Comparison of ENCODE assay signal across 1 cellular context in the genomic region with DNA sequence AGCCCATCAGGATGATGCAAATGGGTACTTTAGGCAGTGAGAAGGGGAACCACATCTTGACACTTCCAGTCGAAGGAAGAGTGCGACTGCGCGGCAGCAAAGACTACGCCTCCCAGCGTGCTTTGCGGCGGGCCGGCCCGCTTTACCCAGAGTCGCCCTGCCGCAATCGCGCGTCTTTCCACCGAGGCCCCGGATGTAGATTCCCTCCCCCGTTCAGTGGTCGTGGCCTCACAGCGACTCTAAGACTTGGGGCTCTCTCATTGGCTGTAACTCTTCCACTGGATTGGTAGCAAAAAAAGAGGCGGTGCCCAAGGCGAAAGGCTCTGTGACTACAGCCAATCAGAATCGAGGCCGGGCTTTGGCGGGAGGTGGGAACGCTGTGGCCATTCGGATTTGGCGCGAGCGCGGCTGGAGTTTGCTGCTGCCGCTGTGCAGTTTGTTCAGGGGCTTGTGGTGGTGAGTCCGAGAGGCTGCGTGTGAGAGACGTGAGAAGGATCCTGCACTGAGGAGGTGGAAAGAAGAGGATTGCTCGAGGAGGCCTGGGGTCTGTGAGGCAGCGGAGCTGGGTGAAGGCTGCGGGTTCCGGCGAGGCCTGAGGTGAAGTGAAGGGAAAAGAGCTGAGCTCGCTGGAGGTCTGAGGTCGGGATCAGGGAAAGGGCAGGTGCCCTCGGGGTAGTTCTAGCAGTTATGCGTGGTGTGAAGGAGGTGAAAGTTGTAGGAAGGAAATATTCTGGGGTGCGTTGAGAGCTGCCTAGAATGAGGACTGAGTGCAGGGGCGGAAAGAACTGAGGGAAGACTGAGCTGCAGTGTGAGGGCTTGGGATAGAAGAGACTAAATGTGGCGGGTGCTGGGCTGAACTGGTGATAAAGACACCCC.
A peak's percentile ranks its signal among the peaks of the same experiment; 100 is the strongest.
TF ChIP-seq lines count a peak whose summit lies in the region.

CDC6 (plus strand) TSS at position 386 of the 876 bp plus-strand sequence. CDS start 1,542 bp downstream, outside the sequence.

TF ChIP-seq in HEK293, 187 proteins besides CTCF, POLR2A, EP300 and RAD21 (continued from another document and continues in another):
- TF ChIP-seq ZNF629 (tag by site-specific recombination; IDR thresholded peaks at IDR 0.05) (peak; percentile 79), ZNF558 (tag by site-specific recombination; IDR thresholded peaks at IDR 0.05) (no peak), ZNF10 (tag by site-specific recombination; IDR thresholded peaks at IDR 0.05) (no peak), ZNF391 (tag by site-specific recombination; IDR thresholded peaks at IDR 0.05; ENCODE audit: borderline replicate concordance, low read depth) (peak; percentile 98), SCRT2 (tag by site-specific recombination; IDR thresholded peaks at IDR 0.05) (no peak; the same call in 1 of the 2 replicates), ZNF571 (tag by site-specific recombination; IDR thresholded peaks at IDR 0.05) (no peak), ZNF600 (tag by site-specific recombination; IDR thresholded peaks at IDR 0.05) (peak; percentile 87), ZNF423 (tag by site-specific recombination; IDR thresholded peaks at IDR 0.05) (no peak), YY1 (tag by site-specific recombination; IDR thresholded peaks at IDR 0.05) (no peak; the same call in 1 of the 2 replicates), YY2 (tag by site-specific recombination; IDR thresholded peaks at IDR 0.05) (peak; percentile 45; the same call in 1 of the 2 replicates), ZSCAN23 (tag by site-specific recombination; IDR thresholded peaks at IDR 0.05) (peak; percentile 77; the same call in 1 of the 2 replicates), ZNF626 (tag by site-specific recombination; IDR thresholded peaks at IDR 0.05) (no peak), KLF17 (tag by site-specific recombination; IDR thresholded peaks at IDR 0.05) (peak; percentile 94), ZNF48 (tag by site-specific recombination; IDR thresholded peaks at IDR 0.05) (no peak), ZNF664 (tag by site-specific recombination; IDR thresholded peaks at IDR 0.05) (no peak), ZFP3 (tag by site-specific recombination; IDR thresholded peaks at IDR 0.05; ENCODE audit: low read depth) (no peak; the same call in 1 of the 2 replicates), ZSCAN5A (tag by site-specific recombination; IDR thresholded peaks at IDR 0.05) (peak; percentile 54; the same call in 1 of the 2 replicates), ZNF148 (tag by site-specific recombination; IDR thresholded peaks at IDR 0.05; ENCODE audit: borderline replicate concordance) (0 out of 2 replicates have a peak, but pooled peaks have one; percentile 72), ZNF311 (tag by site-specific recombination; IDR thresholded peaks at IDR 0.05; ENCODE audit: borderline replicate concordance) (no peak), ZNF580 (tag by site-specific recombination; IDR thresholded peaks at IDR 0.05) (no peak), ZNF18 (tag by site-specific recombination; IDR thresholded peaks at IDR 0.05) (0 out of 2 replicates have a peak, but pooled peaks have one; percentile 81), ZNF623 (tag by site-specific recombination; IDR thresholded peaks at IDR 0.05) (peak; percentile 50), GLI2 (tag by site-specific recombination; IDR thresholded peaks at IDR 0.05; ENCODE audit: borderline replicate concordance, low read depth) (no peak), ZNF514 (tag by site-specific recombination; IDR thresholded peaks at IDR 0.05) (no peak), ZNF138 (tag by site-specific recombination; IDR thresholded peaks at IDR 0.05; ENCODE audit: borderline replicate concordance) (no peak), KLF16 (tag by site-specific recombination; IDR thresholded peaks at IDR 0.05) (peak; percentile 84), KLF7 (tag by site-specific recombination; IDR thresholded peaks at IDR 0.05; ENCODE audit: borderline replicate concordance) (no peak; the same call in 1 of the 2 replicates), GLI4 (tag by site-specific recombination; IDR thresholded peaks at IDR 0.05) (peak; percentile 94), ZNF169 (tag by site-specific recombination; IDR thresholded peaks at IDR 0.05) (no peak), ZNF560 (tag by site-specific recombination; IDR thresholded peaks at IDR 0.05; ENCODE audit: borderline replicate concordance) (no peak), ZIC2 (tag by site-specific recombination; IDR thresholded peaks at IDR 0.05) (peak; percentile 83), ZNF776 (tag by site-specific recombination; IDR thresholded peaks at IDR 0.05; ENCODE audit: borderline replicate concordance) (no peak), ZNF837 (tag by site-specific recombination; IDR thresholded peaks at IDR 0.05) (no peak), ZNF202 (tag by site-specific recombination; IDR thresholded peaks at IDR 0.05; ENCODE audit: borderline replicate concordance) (no peak), BCL6B (tag by site-specific recombination; IDR thresholded peaks at IDR 0.05) (no peak), ZNF211 (tag by site-specific recombination; IDR thresholded peaks at IDR 0.05; ENCODE audit: low read depth) (no peak), ZFP41 (tag by site-specific recombination; IDR thresholded peaks at IDR 0.05; ENCODE audit: borderline replicate concordance) (no peak), ZNF404 (tag by site-specific recombination; IDR thresholded peaks at IDR 0.05) (no peak), ZNF366 (tag by site-specific recombination; conservative IDR thresholded peaks at IDR 0.05) (peak; percentile 65), ZNF561 (tag by site-specific recombination; IDR thresholded peaks at IDR 0.05; ENCODE audit: borderline replicate concordance) (no peak), ZFP69B (tag by site-specific recombination; IDR thresholded peaks at IDR 0.05) (peak; percentile 61; the same call in 1 of the 2 replicates), ZNF830 (tag by site-specific recombination; IDR thresholded peaks at IDR 0.05; ENCODE audit: low read depth) (no peak), ZNF121 (tag by site-specific recombination; IDR thresholded peaks at IDR 0.05) (no peak), ZNF132 (tag by site-specific recombination; IDR thresholded peaks at IDR 0.05; ENCODE audit: borderline replicate concordance) (no peak)
- TF ChIP-seq, protein P1, sequence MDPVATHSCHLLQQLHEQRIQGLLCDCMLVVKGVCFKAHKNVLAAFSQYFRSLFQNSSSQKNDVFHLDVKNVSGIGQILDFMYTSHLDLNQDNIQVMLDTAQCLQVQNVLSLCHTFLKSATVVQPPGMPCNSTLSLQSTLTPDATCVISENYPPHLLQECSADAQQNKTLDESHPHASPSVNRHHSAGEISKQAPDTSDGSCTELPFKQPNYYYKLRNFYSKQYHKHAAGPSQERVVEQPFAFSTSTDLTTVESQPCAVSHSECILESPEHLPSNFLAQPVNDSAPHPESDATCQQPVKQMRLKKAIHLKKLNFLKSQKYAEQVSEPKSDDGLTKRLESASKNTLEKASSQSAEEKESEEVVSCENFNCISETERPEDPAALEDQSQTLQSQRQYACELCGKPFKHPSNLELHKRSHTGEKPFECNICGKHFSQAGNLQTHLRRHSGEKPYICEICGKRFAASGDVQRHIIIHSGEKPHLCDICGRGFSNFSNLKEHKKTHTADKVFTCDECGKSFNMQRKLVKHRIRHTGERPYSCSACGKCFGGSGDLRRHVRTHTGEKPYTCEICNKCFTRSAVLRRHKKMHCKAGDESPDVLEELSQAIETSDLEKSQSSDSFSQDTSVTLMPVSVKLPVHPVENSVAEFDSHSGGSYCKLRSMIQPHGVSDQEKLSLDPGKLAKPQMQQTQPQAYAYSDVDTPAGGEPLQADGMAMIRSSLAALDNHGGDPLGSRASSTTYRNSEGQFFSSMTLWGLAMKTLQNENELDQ (tag by site-specific recombination; IDR thresholded peaks at IDR 0.05; ENCODE audit: low read depth) = no peak
- TF ChIP-seq, protein P2, sequence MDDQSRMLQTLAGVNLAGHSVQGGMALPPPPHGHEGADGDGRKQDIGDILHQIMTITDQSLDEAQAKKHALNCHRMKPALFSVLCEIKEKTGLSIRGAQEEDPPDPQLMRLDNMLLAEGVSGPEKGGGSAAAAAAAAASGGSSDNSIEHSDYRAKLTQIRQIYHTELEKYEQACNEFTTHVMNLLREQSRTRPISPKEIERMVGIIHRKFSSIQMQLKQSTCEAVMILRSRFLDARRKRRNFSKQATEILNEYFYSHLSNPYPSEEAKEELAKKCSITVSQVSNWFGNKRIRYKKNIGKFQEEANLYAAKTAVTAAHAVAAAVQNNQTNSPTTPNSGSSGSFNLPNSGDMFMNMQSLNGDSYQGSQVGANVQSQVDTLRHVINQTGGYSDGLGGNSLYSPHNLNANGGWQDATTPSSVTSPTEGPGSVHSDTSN (CRISPR knock-in tag; IDR thresholded peaks at IDR 0.05) = no peak; the same call in 1 of the 2 replicates
- TF ChIP-seq, protein P3, sequence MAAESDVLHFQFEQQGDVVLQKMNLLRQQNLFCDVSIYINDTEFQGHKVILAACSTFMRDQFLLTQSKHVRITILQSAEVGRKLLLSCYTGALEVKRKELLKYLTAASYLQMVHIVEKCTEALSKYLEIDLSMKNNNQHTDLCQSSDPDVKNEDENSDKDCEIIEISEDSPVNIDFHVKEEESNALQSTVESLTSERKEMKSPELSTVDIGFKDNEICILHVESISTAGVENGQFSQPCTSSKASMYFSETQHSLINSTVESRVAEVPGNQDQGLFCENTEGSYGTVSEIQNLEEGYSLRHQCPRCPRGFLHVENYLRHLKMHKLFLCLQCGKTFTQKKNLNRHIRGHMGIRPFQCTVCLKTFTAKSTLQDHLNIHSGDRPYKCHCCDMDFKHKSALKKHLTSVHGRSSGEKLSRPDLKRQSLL (tag by site-specific recombination; IDR thresholded peaks at IDR 0.05) = no peak
- TF ChIP-seq, protein P4, sequence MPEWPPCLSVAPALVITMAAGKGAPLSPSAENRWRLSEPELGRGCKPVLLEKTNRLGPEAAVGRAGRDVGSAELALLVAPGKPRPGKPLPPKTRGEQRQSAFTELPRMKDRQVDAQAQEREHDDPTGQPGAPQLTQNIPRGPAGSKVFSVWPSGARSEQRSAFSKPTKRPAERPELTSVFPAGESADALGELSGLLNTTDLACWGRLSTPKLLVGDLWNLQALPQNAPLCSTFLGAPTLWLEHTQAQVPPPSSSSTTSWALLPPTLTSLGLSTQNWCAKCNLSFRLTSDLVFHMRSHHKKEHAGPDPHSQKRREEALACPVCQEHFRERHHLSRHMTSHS (tag by site-specific recombination; IDR thresholded peaks at IDR 0.05) = no peak
